8 cellular contexts compared by ENCODE assay signal in the genomic region with DNA sequence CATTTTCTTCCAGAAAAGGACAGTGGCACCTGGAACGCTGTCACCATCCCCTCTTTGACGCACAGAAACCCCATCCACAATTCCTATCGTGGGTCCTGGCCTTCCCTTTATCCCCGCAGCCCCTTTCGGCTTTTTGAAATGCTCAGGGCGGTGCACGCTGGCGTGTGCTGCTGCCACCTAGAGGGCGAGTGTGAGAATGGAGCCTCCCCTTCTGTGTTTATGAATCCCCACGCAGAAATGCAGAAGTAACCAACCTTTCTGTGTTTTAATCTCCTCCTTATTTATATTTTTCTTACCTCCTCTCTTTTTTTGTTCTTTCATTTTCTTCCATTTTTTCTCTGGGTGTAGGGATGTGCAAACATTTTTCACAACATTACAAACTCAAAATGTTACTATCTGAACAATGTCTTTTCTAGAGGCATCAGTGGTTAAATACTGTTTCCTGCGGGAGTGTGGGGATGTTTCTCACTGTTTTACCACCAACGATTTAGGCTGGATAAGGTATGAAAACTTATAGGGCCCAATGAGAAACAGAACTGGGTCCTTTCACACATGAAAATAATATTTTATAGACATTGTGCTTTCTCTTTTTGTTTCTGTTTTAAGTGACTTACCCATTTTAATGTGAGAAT. TPM values are rescaled to one million over a fixed set of nuclear protein-coding genes. Genes with fewer than 3 reads are reported as not detected.
DNase-seq lines count a peak whose midpoint lies in the region; ATAC-seq, FAIRE-seq and TF ChIP-seq lines count a peak whose summit lies in the region.

No MANE protein-coding gene starts in this region.

- CTCF ChIA-PET in K562 (lab: Yijun Ruan, JAX; ENCODE audit: low intra/inter-chr PET ratio) = interaction anchor here (0.6 to 2.1 kb wide), 5 partner anchors 56 to 1187 kb away, joined by 3 to 17 read pairs (median 3); no protein-coding TSS in a partner anchor

- H2AFZ ChIP-seq in K562 (ENCODE audit: low read depth, low read length) = peak overlapping the region; percentile 27; the same call in 1 of the 2 replicates
- peak overlapping the region; percentile 51 for H2AFZ ChIP-seq in keratinocyte (ENCODE audit: control insufficient read depth, low read length)

- H3K9ac ChIP-seq in K562 (ENCODE audit: insufficient read depth in 1 of 2, low read depth in 2 of 2, low read length in 2 of 2) (no peak overlapping the region), keratinocyte (ENCODE audit: control insufficient read depth, extremely low read depth, insufficient read depth, low read length) (peak overlapping the region; percentile 40)

- peak; percentile 93 for FAIRE-seq in K562 (lab: Jason Lieb, UNC)
- FAIRE-seq in keratinocyte (lab: Jason Lieb, UNC) = peak; percentile 77

- dilution Hi-C loops in keratinocyte (cut with MboI; ENCODE audit: extremely low pct_ligation_motif_present, low sequenced_read_pairs) = no loop called here

- peak overlapping the region; percentile 54; the same call in 1 of the 2 replicates for H3K4me2 ChIP-seq in K562 (ENCODE audit: insufficient read depth, low read length)
- peak overlapping the region; percentile 61 for H3K4me2 ChIP-seq in keratinocyte (ENCODE audit: control insufficient read depth, extremely low read depth, insufficient read depth, low read depth, low read length)

- peak; percentile 54 to 63 for TF ChIP-seq RAD21 in K562 (CRISPR knock-in tag; conservative IDR thresholded peaks at IDR 0.05 in 1 of 2, IDR thresholded peaks at IDR 0.05 in 1 of 2)

- H3K4me1 ChIP-seq in K562 (replicated peaks in 1 of 2; ENCODE audit: control insufficient read depth in 2 of 2, insufficient read depth in 2 of 2, low read length in 2 of 2) (no peaks in the 10 kb centered on the region), keratinocyte (ENCODE audit: control insufficient read depth, extremely low read depth, insufficient read depth, low read length) (peaks cover 26% of the 10 kb centered on the region)

- no peak for TF ChIP-seq EP300 in K562 (IDR thresholded peaks at IDR 0.05; ENCODE audit: low read length)

- POLR2A ChIA-PET in K562 (lab: Yijun Ruan, JAX) = interaction anchor here (1.1 kb wide), 2 partner anchors 12 to 60 kb away, joined by 3 read pairs; no protein-coding TSS in a partner anchor

- H3K27ac ChIP-seq in K562 (ENCODE audit: extremely low read depth, low read depth, low read length) (no peak overlapping the region), keratinocyte (ENCODE audit: control insufficient read depth, insufficient read depth, low read length) (no peak overlapping the region)

- H3K9me1 ChIP-seq in K562 (ENCODE audit: control insufficient read depth, insufficient read depth, low read length) (no peaks in the 10 kb centered on the region), keratinocyte (ENCODE audit: control insufficient read depth, extremely low read depth, insufficient read depth, low read length) (peaks cover 4% of the 10 kb centered on the region)

- in situ Hi-C loops in K562 (cut with MboI) = no loop called here

- WGBS in K562 (ENCODE audit: insufficient coverage, low coverage, missing lambda C conversion rate) = 2% methylated on average over 12 of the region's 12 CpGs

- no peaks in the 10 kb centered on the region for H3K79me2 ChIP-seq in K562 (ENCODE audit: control insufficient read depth, insufficient read depth, low read length)
- H3K79me2 ChIP-seq in keratinocyte (ENCODE audit: control insufficient read depth, insufficient read depth, low read length) = no peaks in the 10 kb centered on the region

- no peak for TF ChIP-seq POLR2A in K562 (conservative IDR thresholded peaks at IDR 0.05)

- TF ChIP-seq CTCF in K562 (IDR thresholded peaks at IDR 0.05 in 2 of 3, conservative IDR thresholded peaks at IDR 0.05 in 1 of 3; ENCODE audit: insufficient read depth in 2 of 3, low read depth in 1 of 3, low read length in 3 of 3) (peak; percentile 80 to 95 (median 85)), keratinocyte (optimal IDR thresholded peaks at IDR 0.05 in 1 of 3, IDR thresholded peaks at IDR 0.05 in 1 of 3, conservative IDR thresholded peaks at IDR 0.05 in 1 of 3; ENCODE audit: extremely low read depth in 1 of 3, insufficient read depth in 2 of 3, low read length in 3 of 3) (peak; percentile 91 to 93 (median 92))

- H3K4me3 ChIP-seq in K562 = no peak overlapping the region
- H3K4me3 ChIP-seq in keratinocyte (ENCODE audit: control insufficient read depth in 2 of 3, extremely low read depth in 1 of 3, insufficient read depth in 2 of 3, low read depth in 1 of 3, low read length in 3 of 3) = peak overlapping the region in 1 of 3 experiments; percentile 23

- H3K9me3 ChIP-seq in K562 (replicated peaks; ENCODE audit: control insufficient read depth, insufficient read depth, low read depth, low read length) = no peaks in the 10 kb centered on the region
- no peaks in the 10 kb centered on the region for H3K9me3 ChIP-seq in keratinocyte (ENCODE audit: control insufficient read depth, low read depth, low read length)

- BruUV-seq in K562 (replicated peaks; lab: Mats Ljungman, UMichigan) = no TSS peak

- DNase-seq in DMS79 treated with DMSO at 0.1 percent for 48 hours (lab: John Stamatoyannopoulos, UW) (peak; percentile 40), DMS79 (lab: John Stamatoyannopoulos, UW) (no peak), HCEC 1CT (peak; percentile 29), LoVo (ENCODE audit: low spot score) (peak; percentile 58), T-helper 2 cell (peak; percentile 21 to 71 (median 37)), K562 (ENCODE audit: extremely low read depth in 1 of 4, low spot score in 3 of 4) (peak; percentile 70 to 79 (median 74)), keratinocyte (ENCODE audit: low read depth, low spot score) (no peak)
- DNase-seq in stimulated activated CD4-positive, alpha-beta T cell treated with anti-CD3 and anti-CD28 coated beads, Interleukin-1b, Interleukin-23, amount 100 ng/mL, for 48 hours = peak; percentile 49

- intact Hi-C loops in K562 (cut with micrococcal nuclease) = loop anchor here (1.0 to 10.0 kb wide), 5 partner anchors 60 to 1047 kb away; a partner anchor contains a TSS

- H3K27me3 ChIP-seq in K562 (ENCODE audit: control insufficient read depth in 2 of 2, insufficient read depth in 2 of 2, low read length in 2 of 2) (no peaks in the 10 kb centered on the region), keratinocyte (ENCODE audit: control insufficient read depth, extremely low read depth, insufficient read depth, low read length) (no peaks in the 10 kb centered on the region)

- H4K20me1 ChIP-seq in K562 (replicated peaks; ENCODE audit: control insufficient read depth, insufficient read depth, low read length) (no peaks in the 10 kb centered on the region), keratinocyte (ENCODE audit: control insufficient read depth, extremely low read depth, insufficient read depth, low read length) (no peaks in the 10 kb centered on the region)

- H3K36me3 ChIP-seq in K562 (ENCODE audit: control insufficient read depth, insufficient read depth, low read length) = no peaks in the 10 kb centered on the region
- H3K36me3 ChIP-seq in keratinocyte (ENCODE audit: control insufficient read depth in 2 of 2, extremely low read depth in 1 of 2, insufficient read depth in 2 of 2, low read length in 2 of 2) = no peaks in the 10 kb centered on the region

- peak; percentile 95 for ATAC-seq in K562

TF ChIP-seq in K562, 482 proteins besides CTCF, POLR2A, EP300 and RAD21 (continues in another document):
- TF ChIP-seq, protein P1, sequence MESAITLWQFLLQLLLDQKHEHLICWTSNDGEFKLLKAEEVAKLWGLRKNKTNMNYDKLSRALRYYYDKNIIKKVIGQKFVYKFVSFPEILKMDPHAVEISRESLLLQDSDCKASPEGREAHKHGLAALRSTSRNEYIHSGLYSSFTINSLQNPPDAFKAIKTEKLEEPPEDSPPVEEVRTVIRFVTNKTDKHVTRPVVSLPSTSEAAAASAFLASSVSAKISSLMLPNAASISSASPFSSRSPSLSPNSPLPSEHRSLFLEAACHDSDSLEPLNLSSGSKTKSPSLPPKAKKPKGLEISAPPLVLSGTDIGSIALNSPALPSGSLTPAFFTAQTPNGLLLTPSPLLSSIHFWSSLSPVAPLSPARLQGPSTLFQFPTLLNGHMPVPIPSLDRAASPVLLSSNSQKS (CRISPR knock-in tag; IDR thresholded peaks at IDR 0.05) = no peak
- TF ChIP-seq, protein P2, sequence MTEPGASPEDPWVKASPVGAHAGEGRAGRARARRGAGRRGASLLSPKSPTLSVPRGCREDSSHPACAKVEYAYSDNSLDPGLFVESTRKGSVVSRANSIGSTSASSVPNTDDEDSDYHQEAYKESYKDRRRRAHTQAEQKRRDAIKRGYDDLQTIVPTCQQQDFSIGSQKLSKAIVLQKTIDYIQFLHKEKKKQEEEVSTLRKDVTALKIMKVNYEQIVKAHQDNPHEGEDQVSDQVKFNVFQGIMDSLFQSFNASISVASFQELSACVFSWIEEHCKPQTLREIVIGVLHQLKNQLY (CRISPR knock-in tag; conservative IDR thresholded peaks at IDR 0.05) = no peak
- TF ChIP-seq ZNF212 (CRISPR knock-in tag; IDR thresholded peaks at IDR 0.05) (no peak), HMG20A (CRISPR knock-in tag; conservative IDR thresholded peaks at IDR 0.05) (no peak)

RNA-seq across cellular contexts. Expression of a gene that starts 50.0 kb away (rescaled TPM):
- total RNA-seq in K562 (2011; cell fraction: chromatin; rRNA removed; ENCODE audit: low replicate concordance) = 39.6 and 129 TPM in 2 replicates
- 14.8 and 26.8 TPM in 2 replicates for total RNA-seq in K562 (2011; cell fraction: nucleolus; rRNA removed)
- 70.2 and 142 TPM in 2 replicates for total RNA-seq in K562 (2011; cell fraction: nucleoplasm; rRNA removed)
- total RNA-seq in K562 (2014; rRNA removed) (54.5 and 70.0 TPM in 2 replicates), K562 (2014; rRNA removed; fragmentation: Illumina TruSeq; extraction: Trizol) (58.4 and 72.4 TPM in 2 replicates), K562 (2015; rRNA removed; fragmentation: Illumina TruSeq; extraction: Trizol) (59.1 and 66.6 TPM in 2 replicates), K562 (2021) (47.7 and 49.5 TPM in 2 replicates)
- polyA plus RNA-seq in K562 (2011; rRNA removed) (23.2 and 27.7 TPM in 2 replicates), K562 (2014; fragmentation: Illumina TruSeq; extraction: Trizol) (73.5 and 74.2 TPM in 2 replicates), K562 (2014; fragmentation: Nextera tagmentation; extraction: Ambion mirVana) (10 to 100 TPM; 51.4 to 67.2 TPM), K562 (2014; rRNA removed) (47.0 and 74.8 TPM in 2 replicates), keratinocyte (8.3 to 23.1 TPM (median 21.3 TPM) in 3 replicates)
- polyA plus RNA-seq in K562 (2011; cell fraction: cytosol; rRNA removed) = 1.7 and 7.0 TPM in 2 replicates
- polyA plus RNA-seq in K562 (2011; cell fraction: nucleus; rRNA removed) = 27.4 and 36.3 TPM in 2 replicates
- polyA plus RNA-seq in K562 (2012) = 30.3 and 57.5 TPM in 2 replicates
- 44.6 and 50.7 TPM in 2 replicates for polyA minus RNA-seq in K562 (2011; rRNA and poly(A)+ RNA removed)
- 17.9 and 21.2 TPM in 2 replicates for polyA minus RNA-seq in K562 (2011; cell fraction: cytosol; rRNA and poly(A)+ RNA removed)
- polyA minus RNA-seq in K562 (2011; cell fraction: nucleus; rRNA and poly(A)+ RNA removed) = 68.8 and 111 TPM in 2 replicates
- polyA plus RNA-seq in keratinocyte (2011; ENCODE audit: low read depth) = 28.9 TPM
- polyA plus RNA-seq in keratinocyte (2011; cell fraction: cytosol; rRNA removed) = 15.5 and 16.4 TPM in 2 replicates
- polyA plus RNA-seq in keratinocyte (2011; cell fraction: nucleus; rRNA removed) = 9.6 and 15.8 TPM in 2 replicates
- polyA plus RNA-seq in keratinocyte (2012; ENCODE audit: low replicate concordance) = 26.2 and 44.6 TPM in 2 replicates
- 3.3 to 10.9 TPM (median 5.1 TPM) in 3 replicates for polyA minus RNA-seq in keratinocyte
- 14.8 TPM for polyA minus RNA-seq in keratinocyte (2011; cell fraction: cytosol; rRNA and poly(A)+ RNA removed)
- polyA minus RNA-seq in keratinocyte (2011; cell fraction: nucleus; rRNA and poly(A)+ RNA removed) = 10.2 and 13.8 TPM in 2 replicates

Comparison
In these comparisons a context has a peak if more than half of its experiments do, and no peak if none do; other contexts are left out.
1. DNase-seq: peak in DMS79 treated with DMSO at 0.1 percent for 48 hours (single experiment), HCEC 1CT (single experiment), LoVo (single experiment), T-helper 2 cell (5 of 5), K562 (4 of 4) and stimulated activated CD4-positive, alpha-beta T cell treated with anti-CD3 and anti-CD28 coated beads, Interleukin-1b, Interleukin-23, amount 100 ng/mL, for 48 hours (single experiment); none in DMS79 (single experiment) and keratinocyte (single experiment).